12 cellular contexts compared by ENCODE assay signal in genomic region chr17:50059256-50059655, GRCh38. TPM values are rescaled to one million over a fixed set of nuclear protein-coding genes. Genes with fewer than 3 reads are reported as not detected.
A peak's percentile ranks its signal among the peaks of the same experiment; 100 is the strongest.
DNase-seq lines count a peak whose midpoint lies in the region; ATAC-seq, FAIRE-seq and TF ChIP-seq lines count a peak whose summit lies in the region.
"Had no signal": no experiment of that assay in that cellular context is flagged by ENCODE, and none has a peak within 500 bp of the region (broad histone marks: within the 10 kb centered on the region; RNA-seq: fewer than 3 reads in every experiment).

No MANE protein-coding gene starts in this region.

- H3K9me3 ChIP-seq in kidney (ENCODE audit: control insufficient read depth in 1 of 2, low read length in 2 of 2) (no peaks in the 10 kb centered on the region), stomach (no peaks in the 10 kb centered on the region), HAP-1 (no peaks in the 10 kb centered on the region)

- TF ChIP-seq EP300 in stomach (IDR thresholded peaks at IDR 0.05): no peak

- H3K27me3 Mint-ChIP-seq in activated T-helper 17 cell treated with anti-CD3 and anti-CD28 coated beads, Interleukin-2, amount 50 U/mL, for 72 hours: no peaks in the 10 kb centered on the region
- H3K27me3 Mint-ChIP-seq: central memory CD8-positive, alpha-beta T cell had no signal

- H3K36me3 ChIP-seq in brain microvascular endothelial cell (replicated peaks) (peaks cover 3% of the 10 kb centered on the region), kidney (ENCODE audit: control insufficient read depth in 1 of 2, insufficient read depth in 2 of 2, low read length in 2 of 2) (no peaks in the 10 kb centered on the region), stomach (no peaks in the 10 kb centered on the region), HAP-1 (replicated peaks) (no peaks in the 10 kb centered on the region)

- intact Hi-C loops in kidney (cut with DNase I): no loop called here
- intact Hi-C loops in stomach (cut with DNase I; ENCODE audit: low total_unique reads): no loop called here

- H3K27me3 ChIP-seq in brain microvascular endothelial cell (replicated peaks): no peaks in the 10 kb centered on the region
- H3K27me3 ChIP-seq in stomach: peaks cover 0 to 12% (median 0%) of the 10 kb centered on the region in 3 donors
- H3K27me3 ChIP-seq in HAP-1 (ENCODE audit: low read depth): no peaks in the 10 kb centered on the region

- H3K36me3 Mint-ChIP-seq in activated T-helper 17 cell treated with anti-CD3 and anti-CD28 coated beads, Interleukin-2, amount 50 U/mL, for 72 hours (ENCODE audit: low read depth): no peaks in the 10 kb centered on the region

- H3K4me3 ChIP-seq in brain microvascular endothelial cell (ENCODE audit: low read depth, low read length) (peak overlapping the region; percentile 26), kidney (ENCODE audit: low read length in 2 of 2) (peak overlapping the region in 1 of 2 donors; percentile 81), stomach (peak overlapping the region in 2 of 4 donors; percentile 76 to 84), HAP-1 (no peak overlapping the region)

- H3K27ac ChIP-seq in brain microvascular endothelial cell (peak overlapping the region; percentile 45), kidney (ENCODE audit: low read depth in 2 of 2, low read length in 2 of 2) (peak overlapping the region; percentile 78 to 91), stomach (peak overlapping the region in 4 of 5 donors; percentile 96 to 97 (median 96))
- H3K27ac ChIP-seq: HL-60 had no signal

- in situ Hi-C loops in brain microvascular endothelial cell (cut with HindIII; ENCODE audit: low pct_ligation_motif_present, low sequenced_read_pairs) (no loop called here), HAP-1 (cut with MboI; ENCODE audit: low sequenced_read_pairs) (no loop called here)

- FAIRE-seq in kidney (lab: Jason Lieb, UNC): no peak

- TF ChIP-seq POLR2A in stomach (IDR thresholded peaks at IDR 0.05): no peak

- TF ChIP-seq CTCF in brain microvascular endothelial cell (IDR thresholded peaks at IDR 0.05; ENCODE audit: low read depth, low read length, missing control alignments): no peak
- no peak for TF ChIP-seq CTCF in kidney (IDR thresholded peaks at IDR 0.05; ENCODE audit: borderline replicate concordance, extremely low read depth, insufficient read depth)
- TF ChIP-seq CTCF in stomach (IDR thresholded peaks at IDR 0.05): no peak

- H3K9me3 Mint-ChIP-seq in activated T-helper 17 cell treated with anti-CD3 and anti-CD28 coated beads, Interleukin-2, amount 50 U/mL, for 72 hours: no peaks in the 10 kb centered on the region
- H3K9me3 Mint-ChIP-seq: central memory CD8-positive, alpha-beta T cell had no signal

- H3K4me1 ChIP-seq in kidney (ENCODE audit: control insufficient read depth in 1 of 2, insufficient read depth in 1 of 2, low read depth in 1 of 2, low read length in 2 of 2): peaks cover 63 to 65% of the 10 kb centered on the region in 2 donors
- H3K4me1 ChIP-seq in stomach: peaks cover 82 to 98% (median 92%) of the 10 kb centered on the region in 4 donors
- H3K4me1 ChIP-seq in HAP-1: no peaks in the 10 kb centered on the region

- no peak for ATAC-seq in activated T-helper 17 cell treated with anti-CD3 and anti-CD28 coated beads, Interleukin-2, amount 50 U/mL, for 72 hours (replicated peaks)
- ATAC-seq in HG02938 (IDR thresholded peaks at IDR 0.05; ENCODE audit: unreplicated experiment) (no peak), GM19035 (IDR thresholded peaks at IDR 0.05; ENCODE audit: unreplicated experiment) (no peak)

- H3K27ac Mint-ChIP-seq in activated T-helper 17 cell treated with anti-CD3 and anti-CD28 coated beads, Interleukin-2, amount 50 U/mL, for 72 hours: no peak overlapping the region

- H3K4me3 Mint-ChIP-seq in activated T-helper 17 cell treated with anti-CD3 and anti-CD28 coated beads, Interleukin-2, amount 50 U/mL, for 72 hours: no peak overlapping the region

- no peaks in the 10 kb centered on the region for H3K4me1 Mint-ChIP-seq in activated T-helper 17 cell treated with anti-CD3 and anti-CD28 coated beads, Interleukin-2, amount 50 U/mL, for 72 hours

- H3K9ac ChIP-seq in kidney (ENCODE audit: low read length in 2 of 2): peak overlapping the region; percentile 17 to 82

- 25 to 42% (median 38%) methylated on average over 4 of the region's 4 CpGs for WGBS in stomach, 5 donors

- DNase-seq in M059J (ENCODE audit: low read depth): peak; percentile 50
- DNase-seq in brain microvascular endothelial cell: no peak
- DNase-seq in kidney: no peak
- peak; percentile 64 for DNase-seq in stomach
- DNase-seq in HAP-1 (ENCODE audit: low spot score in 2 of 2): no peak
- DNase-seq: NCI-H2081; stimulated activated CD8-positive, alpha-beta memory T cell treated with anti-CD3 and anti-CD28 coated beads, Interleukin-4, amount 100 ng/mL, for 48 hours had no signal

RNA-seq across cellular contexts. Expression of gene ITGA3, which starts 3.3 kb away (rescaled TPM):
- 365 and 711 TPM in 2 replicates for total RNA-seq in M059J (2014; rRNA removed; shearing (Covaris generic))
- 367 TPM for total RNA-seq in kidney
- 117 TPM for polyA plus RNA-seq in kidney (ENCODE audit: insufficient read depth, low read depth, low replicate concordance)
- 100 to 1,000 TPM in 4 of 5 donors, 10 to 100 TPM in 1; 33.6 to 698 (median 193) TPM for total RNA-seq in stomach
- polyA plus RNA-seq in stomach: 10 to 100 TPM in 2 of 3 donors, 1 to 10 TPM in 1; 6.9 to 37.5 (median 29.5) TPM
- 10 to 100 TPM in 1 of 2 donors, 1 to 10 TPM in 1; 5.3 to 22.2 TPM for total RNA-seq in activated T-helper 17 cell treated with anti-CD3 and anti-CD28 coated beads, Interleukin-2, amount 50 U/mL, for 72 hours

RNA-seq across cellular contexts. Expression of gene PDK2, which starts 35.9 kb away (rescaled TPM):
- 27.2 and 38.2 TPM in 2 replicates for total RNA-seq in M059J (2014; rRNA removed; shearing (Covaris generic))
- total RNA-seq in kidney: 41.9 TPM
- polyA plus RNA-seq in kidney (ENCODE audit: insufficient read depth, low read depth, low replicate concordance): 121 TPM
- total RNA-seq in stomach: 100 to 1,000 TPM in 1 of 5 donors, 10 to 100 TPM in 2, 1 to 10 TPM in 2; 4.6 to 255 (median 31.2) TPM
- polyA plus RNA-seq in stomach: 10 to 100 TPM; 13.5 to 20.6 (median 20.1) TPM
- 10 to 100 TPM; 10.0 to 15.2 TPM for total RNA-seq in activated T-helper 17 cell treated with anti-CD3 and anti-CD28 coated beads, Interleukin-2, amount 50 U/mL, for 72 hours

Comparison
In these comparisons a context has a peak if more than half of its experiments do, and no peak if none do; other contexts are left out.
1. DNase-seq: peak in M059J (single experiment) and stomach (single experiment); none in brain microvascular endothelial cell (single experiment), kidney (single experiment) and HAP-1 (0 of 2).
2. H3K27ac ChIP-seq: peak in every context shown above with its lines; median percentile 96 in stomach; 84 in kidney; 45 in brain microvascular endothelial cell.